In genomic region chr17:29114141-29114540, GRCh38 we compare ENCODE assay signal across 21 cellular contexts.
A peak's percentile ranks its signal among the peaks of the same experiment; 100 is the strongest.
DNase-seq lines count a peak whose midpoint lies in the region; ATAC-seq and TF ChIP-seq lines count a peak whose summit lies in the region.
"Had no signal": no experiment of that assay in that cellular context is flagged by ENCODE, and none has a peak within 500 bp of the region (broad histone marks: within the 10 kb centered on the region; RNA-seq: fewer than 3 reads in every experiment).

No MANE protein-coding gene starts in this region.

- no peak for DNase-seq in CD4-positive, CD25-positive, alpha-beta regulatory T cell
- DNase-seq in dorsolateral prefrontal cortex (no peak), neuronal stem cell (ENCODE audit: low spot score) (no peak), NOMO-1 treated with dmso at 0.1 percent for 144 hours (lab: John Stamatoyannopoulos, UW; ENCODE audit: unreplicated experiment) (no peak), MCF 10A (ENCODE audit: unreplicated experiment) (no peak)
- DNase-seq: Calu3; CD4-positive, alpha-beta T cell; DMS53; H7; KG1; NCI-H1048; NCI-H1436 treated with DMSO at 0.1 percent for 48 hours; NCI-H2029 treated with DMSO at 0.1 percent for 48 hours; NCI-H2171 treated with DMSO at 0.1 percent for 48 hours; NCI-H510A; NCI-H82; Right ventricle myocardium superior had no signal

- no peak for ATAC-seq in CD4-positive, CD25-positive, alpha-beta regulatory T cell (ENCODE audit: low read depth in 2 of 2)
- ATAC-seq in HG03159 (IDR thresholded peaks at IDR 0.05; ENCODE audit: unreplicated experiment), result no peak
- ATAC-seq: HepG2, Panc1 had no signal

- TF ChIP-seq CTCF in dorsolateral prefrontal cortex (IDR thresholded peaks at IDR 0.05 in 54 of 56, conservative IDR thresholded peaks at IDR 0.05 in 2 of 56; ENCODE audit: low read depth in 1 of 56, partially characterized antibody in 56 of 56) (no peak), MCF 10A (IDR thresholded peaks at IDR 0.05; ENCODE audit: unreplicated experiment) (no peak)

- H3K14ac ChIP-seq in neuronal stem cell (ENCODE audit: low read length), result no peak overlapping the region

- H3K36me3 ChIP-seq in BLaER1 (peaks cover 74% of the 10 kb centered on the region), neuronal stem cell (replicated peaks in 1 of 2; ENCODE audit: control insufficient read depth in 2 of 2, insufficient read depth in 2 of 2, low read length in 2 of 2) (peaks cover 6 to 25% of the 10 kb centered on the region in 2 donors)
- peaks cover 84% of the 10 kb centered on the region for H3K36me3 ChIP-seq in CD4-positive, CD25-positive, alpha-beta regulatory T cell (ENCODE audit: control insufficient read depth, insufficient read depth, low read length)

- CTCF ChIA-PET in MCF 10A (lab: Yijun Ruan, JAX), result interaction anchor here (0.6 to 10.9 kb wide), 8 partner anchors 10 to 431 kb away, joined by 3 to 279 read pairs (median 4); no protein-coding TSS in a partner anchor

- H3K4me1 ChIP-seq in BLaER1 (peaks cover 100% of the 10 kb centered on the region), neuronal stem cell (ENCODE audit: control insufficient read depth in 2 of 2, insufficient read depth in 1 of 2, low read depth in 1 of 2, low read length in 2 of 2) (peaks cover 15 to 25% of the 10 kb centered on the region in 2 donors)
- no peaks in the 10 kb centered on the region for H3K4me1 ChIP-seq in CD4-positive, CD25-positive, alpha-beta regulatory T cell (ENCODE audit: control insufficient read depth, insufficient read depth, low read length, poor library complexity, severe bottlenecking)

- peaks cover 0 to 7% (median 5%) of the 10 kb centered on the region in 4 donors for H3K4me1 Mint-ChIP-seq in CD4-positive, CD25-positive, alpha-beta regulatory T cell
- no peaks in the 10 kb centered on the region for H3K4me1 Mint-ChIP-seq in MCF 10A (ENCODE audit: insufficient read depth, unreplicated experiment)

- H3K27ac Mint-ChIP-seq in CD4-positive, CD25-positive, alpha-beta regulatory T cell, result peak overlapping the region in 2 of 3 donors; percentile 27 to 80
- H3K27ac Mint-ChIP-seq in MCF 10A (ENCODE audit: low read depth, unreplicated experiment), result no peak overlapping the region
- H3K27ac Mint-ChIP-seq: CD4-positive, alpha-beta T cell had no signal

- H2AK5ac ChIP-seq in neuronal stem cell (ENCODE audit: low read depth, low read length), result no peak overlapping the region

- no peak overlapping the region for H2BK15ac ChIP-seq in neuronal stem cell (ENCODE audit: low read length)

- no peak overlapping the region for H2AFZ ChIP-seq in neuronal stem cell (ENCODE audit: low read length)

- no CpG with 5 or more reads among the region's 5 CpGs for WGBS in neuronal stem cell (ENCODE audit: extremely low coverage in 2 of 2, insufficient read length in 2 of 2, insufficient replicate concordance in 1 of 2), 2 donors

- H2BK120ac ChIP-seq in neuronal stem cell (ENCODE audit: low read depth, low read length), result no peak overlapping the region

- no peak overlapping the region for H4K8ac ChIP-seq in neuronal stem cell (ENCODE audit: low read depth, low read length)

- no peak overlapping the region for H3K4ac ChIP-seq in neuronal stem cell (ENCODE audit: low read length)

- no peak overlapping the region for H3K18ac ChIP-seq in neuronal stem cell (ENCODE audit: low read length)

- H3K9me3 Mint-ChIP-seq in CD4-positive, CD25-positive, alpha-beta regulatory T cell, result no peaks in the 10 kb centered on the region
- no peaks in the 10 kb centered on the region for H3K9me3 Mint-ChIP-seq in MCF 10A (ENCODE audit: unreplicated experiment)
- H3K9me3 Mint-ChIP-seq: CD4-positive, alpha-beta T cell had no signal

- H3K4me2 ChIP-seq in BLaER1, result peak overlapping the region; percentile 97
- no peak overlapping the region for H3K4me2 ChIP-seq in neuronal stem cell (ENCODE audit: insufficient read depth, low read length, poor library complexity, severe bottlenecking)

- H3K4me3 ChIP-seq in BLaER1, result peak overlapping the region; percentile 53
- H3K4me3 ChIP-seq in CD4-positive, CD25-positive, alpha-beta regulatory T cell (ENCODE audit: low read depth, low read length), result no peak overlapping the region
- H3K4me3 ChIP-seq in dorsolateral prefrontal cortex, result no peak overlapping the region
- H3K4me3 ChIP-seq in neuronal stem cell (ENCODE audit: low read length in 2 of 2), result no peak overlapping the region

- BruUV-seq in MCF 10A (replicated peaks; lab: Mats Ljungman, UMichigan), result no TSS peak

- H4K91ac ChIP-seq in neuronal stem cell (ENCODE audit: low read depth, low read length, poor library complexity), result no peak overlapping the region

- H2BK5ac ChIP-seq in neuronal stem cell (ENCODE audit: low read length), result peak overlapping the region; percentile 62

- H3K27ac ChIP-seq in BLaER1 (peak overlapping the region; percentile 95), dorsolateral prefrontal cortex (peak overlapping the region in 35 of 59 donors; percentile 3 to 84 (median 69)), neuronal stem cell (replicated peaks; ENCODE audit: low read length) (no peak overlapping the region)
- no peak overlapping the region for H3K27ac ChIP-seq in CD4-positive, CD25-positive, alpha-beta regulatory T cell (ENCODE audit: insufficient read depth, low read length, poor library complexity, severe bottlenecking)

- H3K79me1 ChIP-seq in neuronal stem cell (ENCODE audit: low read depth, low read length), result no peaks in the 10 kb centered on the region

- POLR2A ChIA-PET in MCF 10A (lab: Yijun Ruan, JAX), result interaction anchor here (0.7 to 1.0 kb wide), 3 partner anchors 105 to 150 kb away, joined by 3 to 4 read pairs (median 4); no protein-coding TSS in a partner anchor

- H3K23ac ChIP-seq in neuronal stem cell (ENCODE audit: low read depth, low read length, poor library complexity), result no peak overlapping the region

- no peaks in the 10 kb centered on the region for H3K27me3 ChIP-seq in BLaER1
- H3K27me3 ChIP-seq in CD4-positive, CD25-positive, alpha-beta regulatory T cell (ENCODE audit: control insufficient read depth, insufficient read depth, low read length), result no peaks in the 10 kb centered on the region
- no peaks in the 10 kb centered on the region for H3K27me3 ChIP-seq in dorsolateral prefrontal cortex
- no peaks in the 10 kb centered on the region for H3K27me3 ChIP-seq in neuronal stem cell (ENCODE audit: control insufficient read depth in 3 of 3, insufficient read depth in 3 of 3, low read depth in 1 of 3, low read length in 3 of 3)

- intact Hi-C loops in dorsolateral prefrontal cortex (cut with DNase I), result loop anchor here (2.0 to 5.0 kb wide), 2 partner anchors 147 to 387 kb away; partner anchors contain the start of genes NEK8 (in 1 of the 2) and TLCD1 (in 1 of the 2)
- intact Hi-C loops in MCF 10A (cut with micrococcal nuclease), result no loop called here

- H3K9me3 ChIP-seq in BLaER1 (no peaks in the 10 kb centered on the region), neuronal stem cell (replicated peaks in 1 of 2; ENCODE audit: control insufficient read depth in 2 of 2, insufficient read depth in 1 of 2, low read depth in 1 of 2, low read length in 2 of 2) (peaks cover 0 to 2% of the 10 kb centered on the region in 2 donors)
- no peaks in the 10 kb centered on the region for H3K9me3 ChIP-seq in CD4-positive, CD25-positive, alpha-beta regulatory T cell (ENCODE audit: control insufficient read depth in 2 of 2, low read length in 2 of 2)

- H3K36me3 Mint-ChIP-seq in CD4-positive, CD25-positive, alpha-beta regulatory T cell, result peaks cover 38% of the 10 kb centered on the region
- peaks cover 18% of the 10 kb centered on the region for H3K36me3 Mint-ChIP-seq in MCF 10A (ENCODE audit: insufficient read depth, unreplicated experiment)

- H3K27me3 Mint-ChIP-seq in CD4-positive, CD25-positive, alpha-beta regulatory T cell, result no peaks in the 10 kb centered on the region
- H3K27me3 Mint-ChIP-seq in MCF 10A (ENCODE audit: insufficient read depth, unreplicated experiment), result no peaks in the 10 kb centered on the region
- H3K27me3 Mint-ChIP-seq: CD4-positive, alpha-beta T cell had no signal

- H3K9ac ChIP-seq in BLaER1, result peak overlapping the region; percentile 76
- H3K9ac ChIP-seq in neuronal stem cell (ENCODE audit: low read depth, low read length, poor library complexity), result no peak overlapping the region

- H2BK12ac ChIP-seq in neuronal stem cell (ENCODE audit: low read length), result no peak overlapping the region

- peaks cover 100% of the 10 kb centered on the region for H4K20me1 ChIP-seq in BLaER1

- no peak overlapping the region for H3K4me3 Mint-ChIP-seq in CD4-positive, CD25-positive, alpha-beta regulatory T cell
- no peak overlapping the region for H3K4me3 Mint-ChIP-seq in MCF 10A (ENCODE audit: unreplicated experiment)
- H3K4me3 Mint-ChIP-seq: CD4-positive, alpha-beta T cell had no signal

Comparison
In these comparisons a context has a peak if more than half of its experiments do, and no peak if none do; other contexts are left out.
1. H3K27ac ChIP-seq: peak in BLaER1 (single experiment) and dorsolateral prefrontal cortex (35 of 59); none in CD4-positive, CD25-positive, alpha-beta regulatory T cell (single experiment) and neuronal stem cell (single experiment).